1 cellular context compared by ENCODE assay signal in the genomic region with DNA sequence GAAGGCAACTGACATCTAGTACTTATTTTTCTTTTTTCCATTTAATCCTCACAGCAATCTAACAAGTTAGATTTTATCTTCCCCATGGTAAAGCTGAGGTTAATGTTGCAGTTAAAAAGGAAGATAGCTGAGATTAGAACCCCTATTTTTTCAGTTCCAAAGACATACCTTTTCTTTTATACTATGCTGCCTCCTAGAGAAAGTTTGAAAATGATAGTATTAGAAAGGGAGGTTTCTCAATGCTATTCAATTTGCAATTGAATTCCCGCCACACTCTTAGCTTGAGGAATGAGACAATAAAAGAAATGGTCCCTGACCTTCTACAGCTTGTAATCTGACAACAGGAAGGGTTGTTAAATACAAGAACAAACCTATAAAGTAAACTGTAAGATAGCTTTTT.
TF ChIP-seq lines count a peak whose summit lies in the region.

No MANE protein-coding gene starts in this region.

TF ChIP-seq in SK-N-SH, 30 proteins besides CTCF, POLR2A, EP300 and RAD21 (continued from another document):
- TF ChIP-seq, protein P1, sequence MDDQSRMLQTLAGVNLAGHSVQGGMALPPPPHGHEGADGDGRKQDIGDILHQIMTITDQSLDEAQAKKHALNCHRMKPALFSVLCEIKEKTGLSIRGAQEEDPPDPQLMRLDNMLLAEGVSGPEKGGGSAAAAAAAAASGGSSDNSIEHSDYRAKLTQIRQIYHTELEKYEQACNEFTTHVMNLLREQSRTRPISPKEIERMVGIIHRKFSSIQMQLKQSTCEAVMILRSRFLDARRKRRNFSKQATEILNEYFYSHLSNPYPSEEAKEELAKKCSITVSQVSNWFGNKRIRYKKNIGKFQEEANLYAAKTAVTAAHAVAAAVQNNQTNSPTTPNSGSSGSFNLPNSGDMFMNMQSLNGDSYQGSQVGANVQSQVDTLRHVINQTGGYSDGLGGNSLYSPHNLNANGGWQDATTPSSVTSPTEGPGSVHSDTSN (IDR thresholded peaks at IDR 0.05): no peak
- TF ChIP-seq, protein P2, sequence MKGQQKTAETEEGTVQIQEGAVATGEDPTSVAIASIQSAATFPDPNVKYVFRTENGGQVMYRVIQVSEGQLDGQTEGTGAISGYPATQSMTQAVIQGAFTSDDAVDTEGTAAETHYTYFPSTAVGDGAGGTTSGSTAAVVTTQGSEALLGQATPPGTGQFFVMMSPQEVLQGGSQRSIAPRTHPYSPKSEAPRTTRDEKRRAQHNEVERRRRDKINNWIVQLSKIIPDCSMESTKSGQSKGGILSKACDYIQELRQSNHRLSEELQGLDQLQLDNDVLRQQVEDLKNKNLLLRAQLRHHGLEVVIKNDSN (IDR thresholded peaks at IDR 0.05; ENCODE audit: borderline replicate concordance, low read depth): no peak
- TF ChIP-seq GATA2 (CRISPR knock-in tag; IDR thresholded peaks at IDR 0.05) (no peak), SMC3 (IDR thresholded peaks at IDR 0.05; ENCODE audit: low read depth, low read length) (no peak), NRF1 (IDR thresholded peaks at IDR 0.05; ENCODE audit: low read depth, low read length) (no peak)
